8 cellular contexts compared by ENCODE assay signal in genomic region chr7:131555565-131556054, GRCh38. TPM values are rescaled to one million over a fixed set of nuclear protein-coding genes. Genes with fewer than 3 reads are reported as not detected.
A peak's percentile ranks its signal among the peaks of the same experiment; 100 is the strongest.
DNase-seq lines count a peak whose midpoint lies in the region; ATAC-seq, FAIRE-seq and TF ChIP-seq lines count a peak whose summit lies in the region.

No MANE protein-coding gene starts in this region.

- H3K9me3 ChIP-seq in GM23248 (ENCODE audit: low read depth): no peaks in the 10 kb centered on the region
- H3K9me3 ChIP-seq in RWPE2 (ENCODE audit: severe bottlenecking): no peaks in the 10 kb centered on the region
- no peaks in the 10 kb centered on the region for H3K9me3 ChIP-seq in endothelial cell of umbilical vein (replicated peaks; ENCODE audit: control insufficient read depth, insufficient read depth, low read length)

- H3K36me3 ChIP-seq in GM23248 (ENCODE audit: low read depth) (no peaks in the 10 kb centered on the region), RWPE2 (ENCODE audit: low read depth) (no peaks in the 10 kb centered on the region), endothelial cell of umbilical vein (ENCODE audit: control insufficient read depth in 2 of 2, extremely low read depth in 1 of 2, insufficient read depth in 2 of 2, low read length in 2 of 2) (no peaks in the 10 kb centered on the region)

- H3K9me2 ChIP-seq in GM23248 (ENCODE audit: insufficient read depth): no peaks in the 10 kb centered on the region

- H3K4me3 ChIP-seq in GM23248: peak overlapping the region; percentile 80
- H3K4me3 ChIP-seq in RWPE2 (ENCODE audit: severe bottlenecking): peak overlapping the region; percentile 45
- peak overlapping the region; percentile 78 to 82 (median 79) for H3K4me3 ChIP-seq in endothelial cell of umbilical vein (replicated peaks in 1 of 3; ENCODE audit: insufficient read depth in 1 of 3, low read depth in 1 of 3, low read length in 3 of 3)

- peaks cover 64% of the 10 kb centered on the region for H3K79me2 ChIP-seq in GM23248 (ENCODE audit: insufficient read depth)
- H3K79me2 ChIP-seq in endothelial cell of umbilical vein (ENCODE audit: control insufficient read depth, insufficient read depth, low read length): peaks cover 58% of the 10 kb centered on the region

- H3F3A ChIP-seq in GM23248 (ENCODE audit: insufficient read depth): peaks cover 22% of the 10 kb centered on the region

- no peaks in the 10 kb centered on the region for H3K36me3 Mint-ChIP-seq in osteocyte (ENCODE audit: unreplicated experiment)

- H3K9me1 ChIP-seq in endothelial cell of umbilical vein (replicated peaks; ENCODE audit: control insufficient read depth, extremely low read depth, insufficient read depth, low read length): no peaks in the 10 kb centered on the region

- no peaks in the 10 kb centered on the region for H3K27me3 ChIP-seq in GM23248 (replicated peaks; ENCODE audit: insufficient read depth)
- peaks cover 39% of the 10 kb centered on the region for H3K27me3 ChIP-seq in RWPE2 (ENCODE audit: insufficient read depth, poor library complexity, severe bottlenecking)
- H3K27me3 ChIP-seq in endothelial cell of umbilical vein (ENCODE audit: control insufficient read depth in 2 of 2, insufficient read depth in 2 of 2, low read length in 2 of 2): no peaks in the 10 kb centered on the region

- no peak for TF ChIP-seq CTCF in RWPE2 (IDR thresholded peaks at IDR 0.05; ENCODE audit: poor library complexity, severe bottlenecking)
- no peak for TF ChIP-seq CTCF in endothelial cell of umbilical vein (IDR thresholded peaks at IDR 0.05; ENCODE audit: extremely low read depth in 1 of 2, insufficient read depth in 1 of 2, low read depth in 1 of 2, low read length in 2 of 2)
- no peak for TF ChIP-seq CTCF in osteocyte (IDR thresholded peaks at IDR 0.05)

- WGBS in GM23248 (ENCODE audit: low coverage in 1 of 2, low lambda C conversion rate in 2 of 2, missing lambda C conversion rate in 2 of 2), 2 experiments: 5 to 6% methylated on average over 29 of the region's 29 CpGs

- H3K27ac ChIP-seq in GM23248: no peak overlapping the region
- no peak overlapping the region for H3K27ac ChIP-seq in RWPE2 (ENCODE audit: poor library complexity, severe bottlenecking)
- H3K27ac ChIP-seq in endothelial cell of umbilical vein (ENCODE audit: insufficient read depth, low read depth, low read length): peak overlapping the region; percentile 68

- POLR2A ChIA-PET in endothelial cell of umbilical vein (lab: Charles Lee): no interaction called here

- peaks cover 48% of the 10 kb centered on the region for H3K4me1 Mint-ChIP-seq in osteocyte (ENCODE audit: unreplicated experiment)

- FAIRE-seq in endothelial cell of umbilical vein (lab: Jason Lieb, UNC): no peak

- H3K9ac ChIP-seq in GM23248 (peak overlapping the region; percentile 75), endothelial cell of umbilical vein (replicated peaks; ENCODE audit: extremely low read depth, insufficient read depth, low read length) (peak overlapping the region; percentile 71)

- H3K4me1 ChIP-seq in GM23248 (ENCODE audit: insufficient read depth) (peaks cover 49% of the 10 kb centered on the region), RWPE2 (ENCODE audit: insufficient read depth, poor library complexity, severe bottlenecking) (peaks cover 9% of the 10 kb centered on the region), endothelial cell of umbilical vein (ENCODE audit: control insufficient read depth, extremely low read depth, insufficient read depth, low read length) (peaks cover 33% of the 10 kb centered on the region)

- H3K27me3 Mint-ChIP-seq in osteocyte (ENCODE audit: unreplicated experiment): peaks cover 5% of the 10 kb centered on the region

- peak overlapping the region; percentile 77 for H3K4me3 Mint-ChIP-seq in osteocyte (ENCODE audit: unreplicated experiment)

- no peak for ATAC-seq in RWPE2 (ENCODE audit: low read depth)
- ATAC-seq in HG02870 (IDR thresholded peaks at IDR 0.05; ENCODE audit: unreplicated experiment): no peak

- CTCF ChIA-PET in endothelial cell of umbilical vein (lab: Charles Lee): no interaction called here

- in situ Hi-C loops in GM23248 (cut with MboI): no loop called here

- DNase-seq in GM23248: peak; percentile 48
- no peak for DNase-seq in RWPE2 (ENCODE audit: low spot score)
- peak; percentile 28 for DNase-seq in endothelial cell of umbilical vein (ENCODE audit: low read depth, low spot score)
- DNase-seq in osteocyte (ENCODE audit: extremely low spot score, unreplicated experiment): no peak
- DNase-seq in dermis blood vessel endothelial cell: no peak
- no peak for DNase-seq in pons (ENCODE audit: low spot score)
- no peak for DNase-seq in middle frontal gyrus (ENCODE audit: extremely low spot score, low spot score)

- no peak for TF ChIP-seq POLR2A in endothelial cell of umbilical vein (IDR thresholded peaks at IDR 0.05; ENCODE audit: low read depth, low read length)

- H3K4me2 ChIP-seq in GM23248 (ENCODE audit: unreplicated experiment) (peak overlapping the region; percentile 87), endothelial cell of umbilical vein (ENCODE audit: insufficient read depth, low read length) (peak overlapping the region; percentile 88)

- BruUV-seq in endothelial cell of umbilical vein (replicated peaks; lab: Mats Ljungman, UMichigan): no TSS peak

- peak overlapping the region; percentile 42; the same call in 1 of the 2 replicates for H2AFZ ChIP-seq in GM23248
- H2AFZ ChIP-seq in endothelial cell of umbilical vein (ENCODE audit: low read depth, low read length): peak overlapping the region; percentile 52

- intact Hi-C loops in endothelial cell of umbilical vein (cut with micrococcal nuclease): loop anchor here (1.0 to 10.0 kb wide), 3 partner anchors 43 to 949 kb away; no protein-coding TSS in a partner anchor

- no peak overlapping the region for H3K27ac Mint-ChIP-seq in osteocyte (ENCODE audit: unreplicated experiment)

- H4K20me1 ChIP-seq in GM23248 (ENCODE audit: insufficient read depth) (no peaks in the 10 kb centered on the region), endothelial cell of umbilical vein (replicated peaks; ENCODE audit: control insufficient read depth, extremely low read depth, insufficient read depth, low read length) (no peaks in the 10 kb centered on the region)

- H3K9me3 Mint-ChIP-seq in osteocyte (ENCODE audit: unreplicated experiment): no peaks in the 10 kb centered on the region

- dilution Hi-C loops in endothelial cell of umbilical vein (cut with MboI; ENCODE audit: extremely low pct_ligation_motif_present, low sequenced_read_pairs): no loop called here

TF ChIP-seq in endothelial cell of umbilical vein, 7 proteins besides CTCF, POLR2A, EP300 and RAD21:
- no peak for TF ChIP-seq POLR2AphosphoS5 (IDR thresholded peaks at IDR 0.05; ENCODE audit: insufficient read depth, low read depth, low read length)
- no peak for TF ChIP-seq MAX (IDR thresholded peaks at IDR 0.05; ENCODE audit: insufficient read depth, insufficient read length)
- TF ChIP-seq MYC (IDR thresholded peaks at IDR 0.05; ENCODE audit: low read depth, low read length): no peak
- no peak for TF ChIP-seq FOS (IDR thresholded peaks at IDR 0.05; ENCODE audit: borderline replicate concordance, insufficient read depth, low read length)
- no peak for TF ChIP-seq GATA2 (IDR thresholded peaks at IDR 0.05; ENCODE audit: insufficient read depth, insufficient read length, low read depth, low read length)
- no peak for TF ChIP-seq EZH2 (IDR thresholded peaks at IDR 0.05; ENCODE audit: borderline replicate concordance, low read depth, low read length, severe bottlenecking)
- TF ChIP-seq JUN (IDR thresholded peaks at IDR 0.05; ENCODE audit: borderline replicate concordance, insufficient read depth, insufficient read length, low read depth): no peak

RNA-seq across cellular contexts. Expression of gene PODXL, which starts 0.8 kb away (rescaled TPM):
- 42.7 and 50.1 TPM in 2 replicates for total RNA-seq in GM23248 (2014; rRNA removed; shearing (Covaris generic))
- polyA plus RNA-seq in GM23248 (2016; fragmentation: Nextera tagmentation; extraction: Ambion mirVana): 32.8 and 33.6 TPM in 2 replicates
- 156 and 264 TPM in 2 replicates for total RNA-seq in endothelial cell of umbilical vein
- 86.4 and 97.3 TPM in 2 replicates for polyA plus RNA-seq in endothelial cell of umbilical vein
- 56.4 and 60.5 TPM in 2 replicates for polyA plus RNA-seq in endothelial cell of umbilical vein (2011; cell fraction: cytosol; rRNA removed)
- polyA plus RNA-seq in endothelial cell of umbilical vein (2011; cell fraction: nucleus; rRNA removed): 106 and 108 TPM in 2 replicates
- polyA plus RNA-seq in endothelial cell of umbilical vein (2012): 37.0 and 88.8 TPM in 2 replicates
- polyA minus RNA-seq in endothelial cell of umbilical vein: 119 and 146 TPM in 2 replicates
- 55.5 TPM for polyA minus RNA-seq in endothelial cell of umbilical vein (2011; cell fraction: cytosol; rRNA and poly(A)+ RNA removed)
- 52.4 and 55.8 TPM in 2 replicates for polyA minus RNA-seq in endothelial cell of umbilical vein (2011; cell fraction: nucleus; rRNA and poly(A)+ RNA removed)
- total RNA-seq in osteocyte: 21.2 and 23.9 TPM in 2 replicates
- 98.4 and 257 TPM in 2 replicates for total RNA-seq in dermis blood vessel endothelial cell

Comparison
In these comparisons a context has a peak if more than half of its experiments do, and no peak if none do; other contexts are left out.
1. DNase-seq: peak in GM23248 (single experiment) and endothelial cell of umbilical vein (single experiment); none in RWPE2 (single experiment), osteocyte (single experiment), dermis blood vessel endothelial cell (single experiment), pons (single experiment) and middle frontal gyrus (single experiment).
2. Peak in every context shown above with its lines, with median percentiles within 50 percentile points of each other: H3K4me3 ChIP-seq.